7 cellular contexts compared by ENCODE assay signal in the genomic region with DNA sequence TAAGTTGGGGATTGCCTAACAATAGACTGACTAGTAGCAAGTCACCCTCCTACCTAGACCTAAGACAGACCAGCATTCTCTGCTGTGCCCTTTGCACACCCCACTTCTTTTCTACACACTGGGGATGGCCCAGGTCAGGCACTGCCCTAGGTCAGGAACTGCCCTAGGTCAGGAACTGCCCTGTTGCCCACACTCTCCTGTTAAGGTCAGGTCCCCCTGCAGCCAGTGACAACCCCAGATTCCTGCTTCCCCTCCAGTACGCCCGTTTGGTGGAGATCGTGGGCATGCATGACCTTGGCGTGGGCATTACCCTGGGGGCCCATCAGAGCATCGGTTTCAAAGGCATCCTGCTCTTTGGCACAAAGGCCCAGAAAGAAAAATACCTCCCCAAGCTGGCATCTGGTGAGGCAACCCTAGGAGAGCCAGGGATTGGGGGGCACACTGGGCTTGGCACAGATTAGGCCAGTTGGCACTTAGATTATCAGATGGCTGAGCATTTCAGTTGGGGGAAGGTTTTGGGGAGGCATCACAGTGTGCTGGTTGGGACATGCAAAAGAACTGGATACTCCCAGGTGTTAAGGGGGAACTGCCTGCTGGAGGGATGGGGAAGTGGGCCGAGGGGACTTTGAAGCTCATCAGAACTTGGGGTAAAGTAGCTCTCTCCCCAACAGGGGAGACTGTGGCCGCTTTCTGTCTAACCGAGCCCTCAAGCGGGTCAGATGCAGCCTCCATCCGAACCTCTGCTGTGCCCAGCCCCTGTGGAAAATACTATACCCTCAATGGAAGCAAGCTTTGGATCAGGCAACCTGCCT. TPM values are rescaled to one million over a fixed set of nuclear protein-coding genes. Genes with fewer than 3 reads are reported as not detected.
DNase-seq lines count a peak whose midpoint lies in the region; ATAC-seq and TF ChIP-seq lines count a peak whose summit lies in the region.
"Had no signal": no experiment of that assay in that cellular context is flagged by ENCODE, and none has a peak within 500 bp of the region (broad histone marks: within the 10 kb centered on the region; RNA-seq: fewer than 3 reads in every experiment).

No MANE protein-coding gene starts in this region.

- H3K9me3 Mint-ChIP-seq in effector memory CD8-positive, alpha-beta T cell = no peaks in the 10 kb centered on the region

- peak overlapping the region; percentile 84 to 86 for H3K4me3 Mint-ChIP-seq in effector memory CD8-positive, alpha-beta T cell

- peaks cover 26% of the 10 kb centered on the region for H3K4me1 ChIP-seq in NT2/D1 (ENCODE audit: insufficient read depth, insufficient read length)
- peaks cover 0 to 48% (median 39%) of the 10 kb centered on the region in 4 donors for H3K4me1 ChIP-seq in sigmoid colon

- no peak for DNase-seq in NT2/D1 (ENCODE audit: low read depth, low spot score)
- no peak for DNase-seq in effector memory CD8-positive, alpha-beta T cell
- DNase-seq in sigmoid colon = peak; percentile 63
- no peak for DNase-seq in GM13976 (ENCODE audit: low spot score)
- DNase-seq: NCI-H2107 had no signal

- H3K9me3 ChIP-seq in NT2/D1 (ENCODE audit: insufficient read depth, low read length) (no peaks in the 10 kb centered on the region), sigmoid colon (no peaks in the 10 kb centered on the region)

- peaks cover 16 to 28% of the 10 kb centered on the region in 2 donors for H3K4me1 Mint-ChIP-seq in effector memory CD8-positive, alpha-beta T cell (ENCODE audit: low read depth in 2 of 2)

- ATAC-seq in effector memory CD8-positive, alpha-beta T cell (replicated peaks) = no peak
- no peak for ATAC-seq in HG02840 (IDR thresholded peaks at IDR 0.05; ENCODE audit: low FRiP score, unreplicated experiment)
- ATAC-seq in GM21390 (IDR thresholded peaks at IDR 0.05; ENCODE audit: unreplicated experiment) = no peak

- H3K27me3 Mint-ChIP-seq in effector memory CD8-positive, alpha-beta T cell = no peaks in the 10 kb centered on the region

- H3K27ac Mint-ChIP-seq in effector memory CD8-positive, alpha-beta T cell = peak overlapping the region; percentile 87 to 93

- no peak for TF ChIP-seq POLR2A in sigmoid colon (IDR thresholded peaks at IDR 0.05)

- peak overlapping the region; percentile 90 to 99 (median 98) for H3K27ac ChIP-seq in sigmoid colon

- intact Hi-C loops in sigmoid colon (cut with DNase I) = no loop called here

- in situ Hi-C loops in GM13976 (cut with MboI; ENCODE audit: low sequenced_read_pairs, unreplicated experiment) = no loop called here

- H3K36me3 ChIP-seq in NT2/D1 (ENCODE audit: insufficient read depth, insufficient read length, low read length) (peaks cover 58% of the 10 kb centered on the region), sigmoid colon (peaks cover 20 to 48% (median 34%) of the 10 kb centered on the region in 4 donors)

- H3K9ac ChIP-seq in NT2/D1 (ENCODE audit: insufficient read length, low read depth) = peak overlapping the region; percentile 92

- H3K4me3 ChIP-seq in NT2/D1 (ENCODE audit: insufficient read length, low read depth) (no peak overlapping the region), sigmoid colon (no peak overlapping the region)

- 68 to 77% methylated on average over 10 of the region's 10 CpGs for WGBS in sigmoid colon, 2 donors

- H3K36me3 Mint-ChIP-seq in effector memory CD8-positive, alpha-beta T cell (ENCODE audit: insufficient read depth) = peaks cover 7% of the 10 kb centered on the region

- no peak for TF ChIP-seq CTCF in sigmoid colon (IDR thresholded peaks at IDR 0.05)
- TF ChIP-seq CTCF in GM13976 (IDR thresholded peaks at IDR 0.05; ENCODE audit: borderline replicate concordance, control extremely low read depth, extremely low read depth, insufficient read depth, missing control alignments) = no peak

- H3K27me3 ChIP-seq in NT2/D1 (ENCODE audit: insufficient read depth, insufficient read length) (no peaks in the 10 kb centered on the region), sigmoid colon (no peaks in the 10 kb centered on the region)

- TF ChIP-seq EP300 in sigmoid colon (IDR thresholded peaks at IDR 0.05) = no peak

RNA-seq across cellular contexts. Expression of a gene that starts 1.7 kb away (rescaled TPM):
- 100 to 1,000 TPM; 311 to 569 (median 338) TPM for total RNA-seq in sigmoid colon
- 100 to 1,000 TPM; 211 to 587 (median 491) TPM for polyA plus RNA-seq in sigmoid colon

RNA-seq across cellular contexts. Expression of a gene that starts 1.9 kb away (rescaled TPM):
- 10 to 100 TPM; 14.6 to 27.4 (median 16.7) TPM for total RNA-seq in sigmoid colon
- 1 to 10 TPM; 1.6 to 8.3 (median 5.4) TPM for polyA plus RNA-seq in sigmoid colon

RNA-seq across cellular contexts. Expression of a gene that starts 12.8 kb away (rescaled TPM):
- 10 to 100 TPM; 36.4 to 56.2 (median 41.8) TPM for total RNA-seq in sigmoid colon
- 10 to 100 TPM; 12.0 to 30.7 (median 13.2) TPM for polyA plus RNA-seq in sigmoid colon

RNA-seq across cellular contexts. Expression of a gene that starts 17.8 kb away (rescaled TPM):
- total RNA-seq in sigmoid colon = 10 to 100 TPM; 23.1 to 45.4 (median 35.4) TPM
- 10 to 100 TPM; 40.7 to 45.6 (median 45.1) TPM for polyA plus RNA-seq in sigmoid colon

RNA-seq across cellular contexts. Expression of a gene that starts 20.8 kb away (rescaled TPM):
- total RNA-seq in sigmoid colon = 100 to 1,000 TPM; 147 to 645 (median 552) TPM
- 1,000 to 10,000 TPM in 2 of 3 donors, 100 to 1,000 TPM in 1; 572 to 1,215 (median 1,036) TPM for polyA plus RNA-seq in sigmoid colon
